In the genomic region with DNA sequence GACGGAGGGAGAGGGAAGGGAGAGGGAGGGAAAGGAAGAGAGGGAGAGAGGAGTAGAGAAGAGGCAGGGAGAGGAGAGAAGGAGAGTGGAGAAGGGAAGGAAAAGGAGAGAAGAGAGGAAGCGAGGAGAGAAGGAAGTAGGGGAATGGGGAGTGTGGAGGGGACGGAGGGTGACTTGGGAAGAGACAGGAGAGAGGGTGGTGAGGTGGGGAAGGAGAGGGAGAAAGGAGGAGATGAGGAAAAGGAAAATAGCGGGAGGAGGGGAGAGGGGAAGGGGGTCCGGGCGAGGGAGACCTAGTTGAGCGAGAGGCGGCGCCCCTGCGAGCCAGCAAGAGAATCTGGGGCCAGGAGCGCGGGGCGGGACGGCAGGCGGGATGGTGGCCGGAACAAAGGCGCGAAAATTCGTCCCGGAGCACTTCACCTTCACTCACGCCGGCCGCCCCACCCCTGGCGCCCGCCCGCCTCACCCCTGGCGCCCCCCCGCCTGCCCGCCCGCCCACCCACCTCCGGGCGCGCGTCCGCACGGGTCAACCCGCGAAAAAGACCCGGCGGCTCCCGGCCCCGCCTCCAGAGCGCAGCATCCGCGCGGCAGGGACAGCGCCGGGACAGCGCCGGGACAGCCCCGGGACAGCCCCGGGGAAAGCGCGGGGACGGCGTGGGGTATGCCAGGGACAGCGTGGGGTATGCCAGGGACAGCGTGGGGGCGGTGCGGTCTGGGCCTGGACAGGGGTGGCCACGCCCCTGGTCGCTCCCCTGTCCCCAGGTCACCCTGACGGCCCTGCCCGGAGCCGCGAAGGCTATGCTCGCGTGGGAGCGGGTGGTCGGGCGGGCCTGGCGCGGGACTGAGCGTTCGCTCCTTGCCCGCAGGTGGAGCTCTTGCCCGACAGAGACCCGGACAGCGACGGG, we compare ENCODE assay signal across 9 cellular contexts. TPM values are rescaled to one million over a fixed set of nuclear protein-coding genes. Genes with fewer than 3 reads are reported as not detected.
DNase-seq lines count a peak whose midpoint lies in the region; ATAC-seq and TF ChIP-seq lines count a peak whose summit lies in the region.
"Had no signal": no experiment of that assay in that cellular context is flagged by ENCODE, and none has a peak within 500 bp of the region (broad histone marks: within the 10 kb centered on the region; RNA-seq: fewer than 3 reads in every experiment).

No MANE protein-coding gene starts in this region.

- TF ChIP-seq CTCF in upper lobe of left lung (IDR thresholded peaks at IDR 0.05): no peak
- no peak for TF ChIP-seq CTCF in Peyer's patch (IDR thresholded peaks at IDR 0.05)

- H3K36me3 ChIP-seq in upper lobe of left lung: no peaks in the 10 kb centered on the region
- no peaks in the 10 kb centered on the region for H3K36me3 ChIP-seq in Peyer's patch

- H3K27me3 ChIP-seq in upper lobe of left lung (peaks cover 0 to 29% (median 11%) of the 10 kb centered on the region in 4 donors), Peyer's patch (peaks cover 0 to 21% of the 10 kb centered on the region in 2 donors)

- H3K4me3 ChIP-seq in iPS-18c (ENCODE audit: insufficient read depth, low read depth, low read length): peak overlapping the region; percentile 71
- H3K4me3 ChIP-seq in upper lobe of left lung: peak overlapping the region in 3 of 4 donors; percentile 10 to 23 (median 18)
- peak overlapping the region in 1 of 4 donors; percentile 11 for H3K4me3 ChIP-seq in Peyer's patch

- H3K27ac ChIP-seq in upper lobe of left lung: no peak overlapping the region
- no peak overlapping the region for H3K27ac ChIP-seq in Peyer's patch

- H3K4me1 ChIP-seq in upper lobe of left lung: peaks cover 12 to 19% (median 15%) of the 10 kb centered on the region in 4 donors
- H3K4me1 ChIP-seq in Peyer's patch: peaks cover 0 to 6% (median 0%) of the 10 kb centered on the region in 4 donors

- DNase-seq in NCI-H524 (lab: John Stamatoyannopoulos, UW) (peak; percentile 47 to 70), NCI-H524 treated with DMSO at 0.1 percent for 48 hours (lab: John Stamatoyannopoulos, UW) (no peak), SK-N-DZ (ENCODE audit: low spot score) (peak; percentile 89), upper lobe of left lung (peak in 1 of 2 donors; percentile 82), Peyer's patch (no peak), GF-D8 (lab: John Stamatoyannopoulos, UW) (no peak)
- DNase-seq in stimulated activated CD4-positive, alpha-beta T cell treated with anti-CD3 and anti-CD28 coated beads, Interleukin-4, amount 100 ng/mL, for 1 hour: no peak

- ATAC-seq in upper lobe of left lung (ENCODE audit: low FRiP score in 2 of 2): no peak

- H3K9me3 ChIP-seq in iPS-18c (ENCODE audit: control insufficient read depth, insufficient read depth, low read length) (no peaks in the 10 kb centered on the region), upper lobe of left lung (no peaks in the 10 kb centered on the region), Peyer's patch (peaks cover 0 to 5% (median 0%) of the 10 kb centered on the region in 4 donors)

- whole genome bisulfite sequencing in upper lobe of left lung, 2 donors: 7% methylated on average over 20 to 21 of the region's 80 CpGs

- TF ChIP-seq POLR2A in upper lobe of left lung (IDR thresholded peaks at IDR 0.05): no peak
- TF ChIP-seq POLR2A in Peyer's patch (IDR thresholded peaks at IDR 0.05): no peak

- no peak for TF ChIP-seq EP300 in upper lobe of left lung (IDR thresholded peaks at IDR 0.05)

RNA-seq across cellular contexts. Expression of a gene that starts 4.2 kb away (rescaled TPM):
- polyA plus RNA-seq in SK-N-DZ (2014; cell fraction: cytosol; rRNA removed): 28.3 and 28.7 TPM in 2 replicates
- 17.3 and 30.5 TPM in 2 replicates for polyA plus RNA-seq in SK-N-DZ (2014; cell fraction: nucleus; rRNA removed)
- not detected for total RNA-seq in upper lobe of left lung
- 1 to 10 TPM in 1 of 4 donors, not detected in 3; 2.5 TPM for total RNA-seq in Peyer's patch
- total RNA-seq: activated CD8-positive, alpha-beta memory T cell treated with anti-CD3 and anti-CD28 coated beads for 36 hours had no signal

Comparison
In these comparisons a context has a peak if more than half of its experiments do, and no peak if none do; other contexts are left out.
1. DNase-seq: peak in NCI-H524 (2 of 2) and SK-N-DZ (single experiment); none in NCI-H524 treated with DMSO at 0.1 percent for 48 hours (single experiment), Peyer's patch (0 of 3), GF-D8 (single experiment) and stimulated activated CD4-positive, alpha-beta T cell treated with anti-CD3 and anti-CD28 coated beads, Interleukin-4, amount 100 ng/mL, for 1 hour (single experiment).